Comparison of ENCODE assay signal across 26 cellular contexts in genomic region chr12:117261267-117261666, GRCh38.
DNase-seq lines count a peak whose midpoint lies in the region; ATAC-seq, FAIRE-seq and TF ChIP-seq lines count a peak whose summit lies in the region.
"Had no signal": no experiment of that assay in that cellular context is flagged by ENCODE, and none has a peak within 500 bp of the region (broad histone marks: within the 10 kb centered on the region; RNA-seq: fewer than 3 reads in every experiment).

No MANE protein-coding gene starts in this region.

- TF ChIP-seq CTCF in epithelial cell of esophagus (IDR thresholded peaks at IDR 0.05; ENCODE audit: insufficient read depth, low read depth, low read length, missing control alignments): no peak

- FAIRE-seq in RCC 7860 (lab: Jason Lieb, UNC) (no peak), frontal cortex (lab: Jason Lieb, UNC) (no peak)
- FAIRE-seq: H54 had no signal

- ATAC-seq in GM18907 (IDR thresholded peaks at IDR 0.05; ENCODE audit: unreplicated experiment) (no peak), GM18870 (IDR thresholded peaks at IDR 0.05; ENCODE audit: unreplicated experiment) (no peak)
- ATAC-seq: activated T-helper 17 cell treated with anti-CD3 and anti-CD28 coated beads, Interleukin-2, amount 50 U/mL, for 72 hours; left colon; stimulated activated effector memory CD8-positive, alpha-beta T cell treated with anti-CD3 and anti-CD28 coated beads, Interleukin-12 subunit alpha, Interleukin-12 subunit beta, amount 100 ng/mL, for 72 hours had no signal

- DNase-seq in HCEC 1CT: peak; percentile 40
- peak; percentile 61 for DNase-seq in RCC 7860 (ENCODE audit: low spot score)
- DNase-seq in epithelial cell of esophagus (ENCODE audit: low read depth): peak; percentile 34
- peak; percentile 62 for DNase-seq in renal cortical epithelial cell (ENCODE audit: low read depth)
- no peak for DNase-seq in frontal cortex (ENCODE audit: low spot score in 2 of 2)
- DNase-seq in NCI-H2171 treated with DMSO at 0.1 percent for 48 hours (lab: John Stamatoyannopoulos, UW): no peak
- DNase-seq: activated CD4-positive, CD25-positive, alpha-beta regulatory T cell treated with anti-CD3 and anti-CD28 coated beads, Interleukin-2, amount 50 U/mL, for 72 hours; C1 segment of cervical spinal cord; central memory CD4-positive, alpha-beta T cell; DMS153; effector memory CD4-positive, alpha-beta T cell; left colon; midbrain; NCI-H1092; NCI-H2107; NCI-H526 treated with DMSO at 0.1 percent for 48 hours; OCI-M1; SK-N-SH; T1000; thyroid gland had no signal

- H3K4me3 ChIP-seq in epithelial cell of esophagus (ENCODE audit: low read length): no peak overlapping the region
- H3K4me3 ChIP-seq: neural progenitor cell, thyroid gland had no signal

Comparison
In these comparisons a context has a peak if more than half of its experiments do, and no peak if none do; other contexts are left out.
1. DNase-seq: peak in HCEC 1CT (single experiment), RCC 7860 (single experiment), epithelial cell of esophagus (single experiment) and renal cortical epithelial cell (single experiment); none in frontal cortex (0 of 2) and NCI-H2171 treated with DMSO at 0.1 percent for 48 hours (single experiment).